Comparison of ENCODE assay signal across 42 cellular contexts in genomic region chr20:35243317-35243716, GRCh38. TPM values are rescaled to one million over a fixed set of nuclear protein-coding genes. Genes with fewer than 3 reads are reported as not detected.
"Had no signal": no experiment of that assay in that cellular context is flagged by ENCODE, and none has a peak within 500 bp of the region (broad histone marks: within the 10 kb centered on the region; RNA-seq: fewer than 3 reads in every experiment).

No MANE protein-coding gene starts in this region.

- DNase-seq: activated effector memory CD4-positive, alpha-beta T cell treated with anti-CD3 and anti-CD28 coated beads, Interleukin-2, amount 50 U/mL, for 16 hours; activated gamma-delta T cell; activated gamma-delta T cell treated with Interleukin-2 at 50 U/mL for 16 hours; activated naive CD4-positive, alpha-beta T cell; activated naive CD4-positive, alpha-beta T cell treated with anti-CD3 and anti-CD28 coated beads for 36 hours; activated naive CD4-positive, alpha-beta T cell treated with anti-CD3 and anti-CD28 coated beads, Interleukin-2, amount 10 ng/mL, durations not matched to agents 7 days and 5 days; activated naive CD4-positive, alpha-beta T cell treated with anti-CD3 and anti-CD28 coated beads, Interleukin-2, amount 50 U/mL, for 16 hours; activated naive CD4-positive, alpha-beta T cell treated with Interleukin-2 at 50 U/mL for 16 hours; activated naive CD8-positive, alpha-beta T cell treated with anti-CD3 and anti-CD28 coated beads for 36 hours; activated naive CD8-positive, alpha-beta T cell treated with anti-CD3 and anti-CD28 coated beads, Interleukin-2, amount 10 ng/mL, durations not matched to agents 7 days and 5 days; activated naive CD8-positive, alpha-beta T cell treated with anti-CD3 and anti-CD28 coated beads, Interleukin-2, amount 50 U/mL, for 24 hours; activated T-cell treated with anti-CD3 and anti-CD28 coated beads, Interleukin-2, amount 50 U/mL, for 1 hour; activated T-cell treated with anti-CD3 and anti-CD28 coated beads, Interleukin-2, amount 50 U/mL, for 24 hours; activated T-cell treated with anti-CD3 and anti-CD28 coated beads, Interleukin-2, amount 50 U/mL, for 4 hours; activated T-cell treated with anti-CD3 and anti-CD28 coated beads, Interleukin-2, amount 50 U/mL, for 48 hours; activated T-cell treated with anti-CD3 and anti-CD28 coated beads, Interleukin-2, amount 50 U/mL, for 72 hours; adrenal gland; amniotic stem cell; amygdala; anterior cingulate cortex; aorta; body of pancreas; brain microvascular endothelial cell; caudate nucleus; central memory CD4-positive, alpha-beta T cell; cerebellar nuclear complex had no signal

- H3K27ac Mint-ChIP-seq: activated naive CD4-positive, alpha-beta T cell treated with anti-CD3 and anti-CD28 coated beads for 36 hours; activated naive CD4-positive, alpha-beta T cell treated with anti-CD3 and anti-CD28 coated beads, Interleukin-2, amount 10 ng/mL, durations not matched to agents 7 days and 5 days; activated naive CD4-positive, alpha-beta T cell treated with anti-CD3 and anti-CD28 coated beads, Interleukin-2, amount 50 U/mL, for 24 hours; activated naive CD4-positive, alpha-beta T cell treated with anti-CD3 and anti-CD28 coated beads, Interleukin-2, amount 50 U/mL, for 72 hours; activated naive CD8-positive, alpha-beta T cell; activated naive CD8-positive, alpha-beta T cell treated with anti-CD3 and anti-CD28 coated beads for 36 hours; activated naive CD8-positive, alpha-beta T cell treated with anti-CD3 and anti-CD28 coated beads, Interleukin-2, amount 10 ng/mL, durations not matched to agents 7 days and 5 days; activated naive CD8-positive, alpha-beta T cell treated with anti-CD3 and anti-CD28 coated beads, Interleukin-2, amount 50 U/mL, for 24 hours; activated T-cell treated with anti-CD3 and anti-CD28 coated beads, Interleukin-2, amount 50 U/mL, for 24 hours; activated T-cell treated with anti-CD3 and anti-CD28 coated beads, Interleukin-2, amount 50 U/mL, for 72 hours; activated T-helper 1 cell treated with anti-CD3 and anti-CD28 coated beads, Interleukin-12 subunit alpha, Interleukin-12 subunit beta, Interleukin-2, Interleukin-4 antibody, amounts not matched to agents 30 ng/mL and 10 ng/mL and 1 ng/mL, durations not matched to agents 14 hours and 24 hours and 36 hours; activated T-helper 17 cell treated with anti-CD3 and anti-CD28 coated beads, Interleukin-2, amount 50 U/mL, for 72 hours; activated T-helper 2 cell treated with anti-CD3 and anti-CD28 coated beads, Interferon-gamma antibody, Interleukin-2, Interleukin-4, amounts not matched to agents 10 μg/mL and 5 μg/mL and 100 μg/mL, durations not matched to agents 14 hours and 24 hours and 36 hours; brain had no signal

- H3K4me3 Mint-ChIP-seq: activated naive CD4-positive, alpha-beta T cell treated with anti-CD3 and anti-CD28 coated beads for 36 hours; activated naive CD4-positive, alpha-beta T cell treated with anti-CD3 and anti-CD28 coated beads, Interleukin-2, amount 10 ng/mL, durations not matched to agents 7 days and 5 days; activated naive CD4-positive, alpha-beta T cell treated with anti-CD3 and anti-CD28 coated beads, Interleukin-2, amount 50 U/mL, for 24 hours; activated naive CD8-positive, alpha-beta T cell; activated naive CD8-positive, alpha-beta T cell treated with anti-CD3 and anti-CD28 coated beads for 36 hours; activated naive CD8-positive, alpha-beta T cell treated with anti-CD3 and anti-CD28 coated beads, Interleukin-2, amount 10 ng/mL, durations not matched to agents 7 days and 5 days; activated naive CD8-positive, alpha-beta T cell treated with anti-CD3 and anti-CD28 coated beads, Interleukin-2, amount 50 U/mL, for 24 hours; activated T-cell treated with anti-CD3 and anti-CD28 coated beads, Interleukin-2, amount 50 U/mL, for 24 hours; activated T-cell treated with anti-CD3 and anti-CD28 coated beads, Interleukin-2, amount 50 U/mL, for 4 hours; activated T-cell treated with anti-CD3 and anti-CD28 coated beads, Interleukin-2, amount 50 U/mL, for 72 hours; activated T-helper 1 cell treated with anti-CD3 and anti-CD28 coated beads, Interleukin-12 subunit alpha, Interleukin-12 subunit beta, Interleukin-2, Interleukin-4 antibody, amounts not matched to agents 30 ng/mL and 10 ng/mL and 1 ng/mL, durations not matched to agents 14 hours and 24 hours and 36 hours; activated T-helper 17 cell treated with anti-CD3 and anti-CD28 coated beads, Interleukin-2, amount 50 U/mL, for 72 hours; brain; central memory CD8-positive, alpha-beta T cell had no signal

- ATAC-seq: activated naive CD4-positive, alpha-beta T cell treated with anti-CD3 and anti-CD28 coated beads, Interleukin-2, amount 50 U/mL, for 72 hours; activated naive CD8-positive, alpha-beta T cell treated with anti-CD3 and anti-CD28 coated beads, Interleukin-2, amount 50 U/mL, for 24 hours; activated T-cell treated with anti-CD3 and anti-CD28 coated beads, Interleukin-2, amount 50 U/mL, for 4 hours; activated T-cell treated with anti-CD3 and anti-CD28 coated beads, Interleukin-2, amount 50 U/mL, for 72 hours; activated T-helper 17 cell treated with anti-CD3 and anti-CD28 coated beads, Interleukin-2, amount 50 U/mL, for 72 hours; body of pancreas had no signal

- H3K36me3 ChIP-seq: adrenal gland, brain microvascular endothelial cell, breast epithelium, cardiac muscle cell had no signal

- H3K4me1 ChIP-seq: adrenal gland, ascending aorta, body of pancreas, breast epithelium had no signal

- H3K4me1 Mint-ChIP-seq: activated naive CD4-positive, alpha-beta T cell treated with anti-CD3 and anti-CD28 coated beads, Interleukin-2, amount 10 ng/mL, durations not matched to agents 7 days and 5 days; activated naive CD4-positive, alpha-beta T cell treated with anti-CD3 and anti-CD28 coated beads, Interleukin-2, amount 50 U/mL, for 24 hours; activated naive CD8-positive, alpha-beta T cell treated with anti-CD3 and anti-CD28 coated beads for 36 hours; activated naive CD8-positive, alpha-beta T cell treated with anti-CD3 and anti-CD28 coated beads, Interleukin-2, amount 10 ng/mL, durations not matched to agents 7 days and 5 days; brain had no signal

- FAIRE-seq: astrocyte, bronchial epithelial cell had no signal

- H3K36me3 Mint-ChIP-seq: activated naive CD4-positive, alpha-beta T cell treated with anti-CD3 and anti-CD28 coated beads, Interleukin-2, amount 10 ng/mL, durations not matched to agents 7 days and 5 days; activated naive CD4-positive, alpha-beta T cell treated with anti-CD3 and anti-CD28 coated beads, Interleukin-2, amount 50 U/mL, for 72 hours; activated naive CD8-positive, alpha-beta T cell treated with anti-CD3 and anti-CD28 coated beads for 36 hours; activated naive CD8-positive, alpha-beta T cell treated with anti-CD3 and anti-CD28 coated beads, Interleukin-2, amount 10 ng/mL, durations not matched to agents 7 days and 5 days had no signal

- H3K27me3 Mint-ChIP-seq: activated naive CD4-positive, alpha-beta T cell treated with anti-CD3 and anti-CD28 coated beads, Interleukin-2, amount 50 U/mL, for 24 hours; activated naive CD8-positive, alpha-beta T cell treated with anti-CD3 and anti-CD28 coated beads for 36 hours; activated naive CD8-positive, alpha-beta T cell treated with anti-CD3 and anti-CD28 coated beads, Interleukin-2, amount 50 U/mL, for 24 hours; activated T-cell treated with anti-CD3 and anti-CD28 coated beads, Interleukin-2, amount 50 U/mL, for 24 hours; activated T-helper 17 cell treated with anti-CD3 and anti-CD28 coated beads, Interleukin-2, amount 50 U/mL, for 72 hours; central memory CD8-positive, alpha-beta T cell had no signal

- H3K27me3 ChIP-seq: adrenal gland, ascending aorta, body of pancreas, brain microvascular endothelial cell, breast epithelium, cardiac muscle cell had no signal

- H3K27ac ChIP-seq: adrenal gland, ascending aorta, body of pancreas, brain microvascular endothelial cell, breast epithelium, cardiac muscle cell had no signal

- H3K4me3 ChIP-seq: adrenal gland, ascending aorta, body of pancreas, breast epithelium, cardiac muscle cell had no signal

- H3K9me3 ChIP-seq: adrenal gland, ascending aorta, body of pancreas, breast epithelium had no signal

RNA-seq across cellular contexts. Expression of gene MMP24, which starts 16.8 kb away (rescaled TPM):
- total RNA-seq: activated naive CD4-positive, alpha-beta T cell treated with anti-CD3 and anti-CD28 coated beads for 36 hours; activated naive CD4-positive, alpha-beta T cell treated with anti-CD3 and anti-CD28 coated beads, Interleukin-2, amount 50 U/mL, for 72 hours; activated naive CD8-positive, alpha-beta T cell treated with anti-CD3 and anti-CD28 coated beads for 36 hours; activated T-cell treated with anti-CD3 and anti-CD28 coated beads, Interleukin-2, amount 50 U/mL, for 4 hours; activated T-cell treated with anti-CD3 and anti-CD28 coated beads, Interleukin-2, amount 50 U/mL, for 72 hours; activated T-helper 2 cell treated with anti-CD3 and anti-CD28 coated beads, Interferon-gamma antibody, Interleukin-2, Interleukin-4, amounts not matched to agents 10 μg/mL and 5 μg/mL and 100 μg/mL, durations not matched to agents 14 hours and 24 hours and 36 hours; ascending aorta; bronchial epithelial cell had no signal

RNA-seq across cellular contexts. Expression of gene FAM83C, which starts 48.9 kb away (rescaled TPM):
- total RNA-seq: activated naive CD4-positive, alpha-beta T cell treated with anti-CD3 and anti-CD28 coated beads for 36 hours; activated naive CD4-positive, alpha-beta T cell treated with anti-CD3 and anti-CD28 coated beads, Interleukin-2, amount 50 U/mL, for 72 hours; activated naive CD8-positive, alpha-beta T cell treated with anti-CD3 and anti-CD28 coated beads for 36 hours; activated naive CD8-positive, alpha-beta T cell treated with anti-CD3 and anti-CD28 coated beads, Interleukin-2, amount 10 ng/mL, durations not matched to agents 7 days and 5 days; activated T-cell treated with anti-CD3 and anti-CD28 coated beads, Interleukin-2, amount 50 U/mL, for 4 hours; activated T-cell treated with anti-CD3 and anti-CD28 coated beads, Interleukin-2, amount 50 U/mL, for 72 hours; activated T-helper 1 cell treated with anti-CD3 and anti-CD28 coated beads, Interleukin-12 subunit alpha, Interleukin-12 subunit beta, Interleukin-2, Interleukin-4 antibody, amounts not matched to agents 30 ng/mL and 10 ng/mL and 1 ng/mL, durations not matched to agents 14 hours and 24 hours and 36 hours; activated T-helper 17 cell treated with anti-CD3 and anti-CD28 coated beads, Interleukin-2, amount 50 U/mL, for 72 hours; activated T-helper 2 cell treated with anti-CD3 and anti-CD28 coated beads, Interferon-gamma antibody, Interleukin-2, Interleukin-4, amounts not matched to agents 10 μg/mL and 5 μg/mL and 100 μg/mL, durations not matched to agents 14 hours and 24 hours and 36 hours; adrenal gland; aorta; ascending aorta; astrocyte; body of pancreas; cardiac muscle cell; cardiac septum; cerebellum; chondrocyte had no signal
- polyA plus RNA-seq: aorta, cardiac muscle cell had no signal
